In the genomic region with DNA sequence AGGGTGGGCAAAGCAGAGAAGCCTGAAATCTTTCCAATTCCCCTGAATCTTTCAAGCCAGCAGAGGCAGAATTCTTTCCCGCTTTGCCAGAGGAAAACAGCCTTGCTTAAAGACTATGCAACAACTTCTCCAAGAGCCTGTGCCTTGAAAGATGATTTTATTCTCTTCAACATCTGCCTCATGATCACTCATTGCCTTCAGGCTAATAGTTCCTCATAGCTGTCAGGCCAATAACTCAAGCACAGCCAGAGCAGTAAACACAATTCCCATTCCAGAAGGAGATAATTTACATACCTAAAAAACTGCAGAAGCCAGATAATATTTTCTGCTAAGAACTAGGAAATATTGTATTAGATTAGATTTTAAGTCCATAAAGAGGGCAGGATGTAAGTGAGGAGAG, we compare ENCODE assay signal across 14 cellular contexts.
DNase-seq lines count a peak whose midpoint lies in the region; TF ChIP-seq lines count a peak whose summit lies in the region.
"Had no signal": no experiment of that assay in that cellular context is flagged by ENCODE, and none has a peak within 500 bp of the region (broad histone marks: within the 10 kb centered on the region; RNA-seq: fewer than 3 reads in every experiment).

No MANE protein-coding gene starts in this region.

- TF ChIP-seq CTCF in fibroblast of villous mesenchyme (IDR thresholded peaks at IDR 0.05; ENCODE audit: insufficient read depth, low read depth, low read length) (no peak), mammary epithelial cell (conservative IDR thresholded peaks at IDR 0.05 in 1 of 2, IDR thresholded peaks at IDR 0.05 in 1 of 2; ENCODE audit: extremely low read depth in 1 of 2, insufficient read depth in 1 of 2, low read depth in 1 of 2, low read length in 2 of 2) (no peak)

- H3K79me2 ChIP-seq in mammary epithelial cell (ENCODE audit: insufficient read depth, low read length) = no peaks in the 10 kb centered on the region

- peak; percentile 51 for DNase-seq in EL
- DNase-seq in NCI-H226 = peak; percentile 47
- peak; percentile 34 for DNase-seq in fibroblast of villous mesenchyme (ENCODE audit: low read depth)
- no peak for DNase-seq in substantia nigra (lab: John Stamatoyannopoulos, UW)
- no peak for DNase-seq in AG20443 (ENCODE audit: low spot score)
- DNase-seq in mammary epithelial cell = no peak
- DNase-seq: BE2C; Caco-2; CD4-positive, alpha-beta T cell; DMS153; DMS79; GM23248 had no signal

- intact Hi-C loops in mammary epithelial cell (cut with micrococcal nuclease) = no loop called here

- dilution Hi-C loops in mammary epithelial cell (cut with HindIII; ENCODE audit: low sequenced_read_pairs) = loop anchor here (5.0 kb wide), 1 partner anchor 49 kb away; no protein-coding TSS in a partner anchor

- no peak overlapping the region for H3K9ac ChIP-seq in mammary epithelial cell (ENCODE audit: insufficient read depth, low read length)
- H3K9ac ChIP-seq: GM23248 had no signal

- no peak overlapping the region for H2AFZ ChIP-seq in mammary epithelial cell (ENCODE audit: low read depth, low read length)
- H2AFZ ChIP-seq: GM23248 had no signal

- H3K27ac ChIP-seq in substantia nigra (ENCODE audit: low read depth, low read length, poor library complexity, severe bottlenecking) (no peak overlapping the region), mammary epithelial cell (ENCODE audit: insufficient read depth, low read depth, low read length) (no peak overlapping the region)
- H3K27ac ChIP-seq: C4-2B, GM23248 had no signal

- H3K4me2 ChIP-seq in mammary epithelial cell (ENCODE audit: insufficient read depth, low read depth, low read length) = no peak overlapping the region

- no peaks in the 10 kb centered on the region for H4K20me1 ChIP-seq in mammary epithelial cell (ENCODE audit: insufficient read depth, low read length)

- no peaks in the 10 kb centered on the region for H3K36me3 ChIP-seq in mammary epithelial cell (ENCODE audit: insufficient read depth, low read length)
- H3K36me3 ChIP-seq: BE2C, HAP-1 had no signal

- CTCF ChIA-PET in mammary epithelial cell (lab: Charles Lee; ENCODE audit: low non-redundant PET) = no interaction called here

- in situ Hi-C loops in mammary epithelial cell (cut with MboI; ENCODE audit: low sequenced_read_pairs in 2 of 2) = no loop called here

- WGBS in mammary epithelial cell (ENCODE audit: low coverage, missing lambda C conversion rate) = no CpG with 5 or more reads among the region's 1 CpG

- H3K4me3 ChIP-seq in fibroblast of villous mesenchyme (ENCODE audit: low read depth, low read length) (no peak overlapping the region), mammary epithelial cell (replicated peaks in 1 of 3; ENCODE audit: insufficient read depth in 1 of 3, low read depth in 2 of 3, low read length in 3 of 3) (no peak overlapping the region)
- H3K4me3 ChIP-seq: GM23248, HAP-1 had no signal

- no TSS peak for BruUV-seq in mammary epithelial cell (replicated peaks; lab: Mats Ljungman, UMichigan)

- no peaks in the 10 kb centered on the region for H3K4me1 ChIP-seq in mammary epithelial cell (ENCODE audit: insufficient read depth, low read length)
- H3K4me1 ChIP-seq: BE2C, Caco-2, HAP-1 had no signal

- H3K9me3 ChIP-seq in mammary epithelial cell (replicated peaks; ENCODE audit: insufficient read depth, low read length) = no peaks in the 10 kb centered on the region
- H3K9me3 ChIP-seq: BE2C, Caco-2, HAP-1 had no signal

- no peaks in the 10 kb centered on the region for H3K27me3 ChIP-seq in mammary epithelial cell (ENCODE audit: insufficient read depth, low read length)
- H3K27me3 ChIP-seq: BE2C had no signal

Comparison
In these comparisons a context has a peak if more than half of its experiments do, and no peak if none do; other contexts are left out.
1. DNase-seq: peak in EL (single experiment), NCI-H226 (single experiment) and fibroblast of villous mesenchyme (single experiment); none in substantia nigra (0 of 49), AG20443 (single experiment) and mammary epithelial cell (single experiment).